Comparison of ENCODE assay signal across 18 cellular contexts in genomic region chr17:63819131-63819530, GRCh38. TPM values are rescaled to one million over a fixed set of nuclear protein-coding genes. Genes with fewer than 3 reads are reported as not detected.
DNase-seq lines count a peak whose midpoint lies in the region; ATAC-seq, FAIRE-seq and TF ChIP-seq lines count a peak whose summit lies in the region.
"Had no signal": no experiment of that assay in that cellular context is flagged by ENCODE, and none has a peak within 500 bp of the region (broad histone marks: within the 10 kb centered on the region; RNA-seq: fewer than 3 reads in every experiment).

No MANE protein-coding gene starts in this region.

- no peaks in the 10 kb centered on the region for H3K9me3 Mint-ChIP-seq in activated CD4-positive, alpha-beta T cell treated with anti-CD3 and anti-CD28 coated beads, Interleukin-2, amount 10 ng/mL, durations not matched to agents 24 days and 14 days
- no peaks in the 10 kb centered on the region for H3K9me3 Mint-ChIP-seq in activated CD4-positive, alpha-beta T cell treated with anti-CD3 and anti-CD28 coated beads, Interleukin-2, amount 10 ng/mL, durations not matched to agents 7 days and 5 days
- H3K9me3 Mint-ChIP-seq: HFFc6 had no signal

- H3K4me3 Mint-ChIP-seq in activated CD4-positive, alpha-beta T cell treated with anti-CD3 and anti-CD28 coated beads, Interleukin-2, amount 10 ng/mL, durations not matched to agents 24 days and 14 days: peak overlapping the region; percentile 59
- no peak overlapping the region for H3K4me3 Mint-ChIP-seq in activated CD4-positive, alpha-beta T cell treated with anti-CD3 and anti-CD28 coated beads, Interleukin-2, amount 10 ng/mL, durations not matched to agents 7 days and 5 days
- H3K4me3 Mint-ChIP-seq: HFFc6 had no signal

- ATAC-seq in pancreas (peak; percentile 30 to 70 (median 46)), HG03439 (IDR thresholded peaks at IDR 0.05; ENCODE audit: unreplicated experiment) (no peak), HG03097 (IDR thresholded peaks at IDR 0.05; ENCODE audit: low FRiP score, unreplicated experiment) (no peak)
- ATAC-seq: activated CD8-positive, alpha-beta memory T cell treated with anti-CD3 and anti-CD28 coated beads, Interleukin-2, amount 10 ng/mL, durations not matched to agents 7 days and 5 days; foreskin keratinocyte had no signal

- WGBS in pancreas, 2 donors: 36 to 38% methylated on average over 6 of the region's 6 CpGs

- TF ChIP-seq CTCF in HL-60 (IDR thresholded peaks at IDR 0.05; ENCODE audit: insufficient read depth, low read length) (no peak), pancreas (IDR thresholded peaks at IDR 0.05) (no peak)

- no peak for FAIRE-seq in pancreas (lab: Jason Lieb, UNC)
- FAIRE-seq: endometrium, TTC549 had no signal

- H3K9ac ChIP-seq in duodenal mucosa (ENCODE audit: low read depth in 1 of 2, low read length in 2 of 2): no peak overlapping the region

- DNase-seq in activated CD4-positive, alpha-beta T cell treated with anti-CD3 and anti-CD28 coated beads, Interleukin-2, amount 10 ng/mL, durations not matched to agents 24 days and 14 days: no peak
- no peak for DNase-seq in activated CD4-positive, alpha-beta T cell treated with anti-CD3 and anti-CD28 coated beads, Interleukin-2, amount 10 ng/mL, durations not matched to agents 7 days and 5 days
- DNase-seq in HL-60 (ENCODE audit: low read depth in 1 of 2, low spot score in 1 of 2) (no peak), pancreas (no peak), medulla oblongata (ENCODE audit: extremely low spot score) (no peak)
- DNase-seq: activated CD8-positive, alpha-beta memory T cell treated with anti-CD3 and anti-CD28 coated beads, Interleukin-2, amount 10 ng/mL, durations not matched to agents 7 days and 5 days; adrenal gland; foreskin keratinocyte; GF-D8; HFFc6; NCI-H1694; posterior cingulate gyrus; stimulated activated CD4-positive, alpha-beta T cell treated with anti-CD3 and anti-CD28 coated beads, Interleukin-15, amount 100 ng/mL, for 24 hours had no signal

- H3K27ac Mint-ChIP-seq in activated CD4-positive, alpha-beta T cell treated with anti-CD3 and anti-CD28 coated beads, Interleukin-2, amount 10 ng/mL, durations not matched to agents 24 days and 14 days: peak overlapping the region; percentile 5
- no peak overlapping the region for H3K27ac Mint-ChIP-seq in activated CD4-positive, alpha-beta T cell treated with anti-CD3 and anti-CD28 coated beads, Interleukin-2, amount 10 ng/mL, durations not matched to agents 7 days and 5 days
- H3K27ac Mint-ChIP-seq: HFFc6 had no signal

- intact Hi-C loops in activated CD4-positive, alpha-beta T cell treated with anti-CD3 and anti-CD28 coated beads, Interleukin-2, amount 10 ng/mL, durations not matched to agents 24 days and 14 days (cut with micrococcal nuclease): no loop called here
- intact Hi-C loops in pancreas (cut with DNase I): no loop called here

- H3K36me3 Mint-ChIP-seq in activated CD4-positive, alpha-beta T cell treated with anti-CD3 and anti-CD28 coated beads, Interleukin-2, amount 10 ng/mL, durations not matched to agents 24 days and 14 days (ENCODE audit: low read depth): peaks cover 85% of the 10 kb centered on the region
- peaks cover 79% of the 10 kb centered on the region for H3K36me3 Mint-ChIP-seq in activated CD4-positive, alpha-beta T cell treated with anti-CD3 and anti-CD28 coated beads, Interleukin-2, amount 10 ng/mL, durations not matched to agents 7 days and 5 days (ENCODE audit: low read depth)

- POLR2A ChIA-PET in activated CD4-positive, alpha-beta T cell treated with anti-CD3 and anti-CD28 coated beads, Interleukin-2, amount 10 ng/mL, durations not matched to agents 7 days and 5 days (lab: Charles Lee): no interaction called here

- H3K4me3 ChIP-seq in HL-60 (replicated peaks; ENCODE audit: insufficient read depth, low read length): no peak overlapping the region
- no peak overlapping the region for H3K4me3 ChIP-seq in duodenal mucosa (ENCODE audit: low read depth in 1 of 2, low read length in 2 of 2)
- H3K4me3 ChIP-seq in pancreas: no peak overlapping the region
- H3K4me3 ChIP-seq: adrenal gland had no signal

- H3K4me1 ChIP-seq in duodenal mucosa (ENCODE audit: control insufficient read depth in 1 of 2, insufficient read depth in 2 of 2, low read length in 2 of 2) (peaks cover 0 to 8% of the 10 kb centered on the region in 2 donors), pancreas (peaks cover 0 to 7% (median 0%) of the 10 kb centered on the region in 3 donors)
- H3K4me1 ChIP-seq: adrenal gland, foreskin keratinocyte had no signal

- no peaks in the 10 kb centered on the region for H3K27me3 Mint-ChIP-seq in activated CD4-positive, alpha-beta T cell treated with anti-CD3 and anti-CD28 coated beads, Interleukin-2, amount 10 ng/mL, durations not matched to agents 24 days and 14 days
- no peaks in the 10 kb centered on the region for H3K27me3 Mint-ChIP-seq in activated CD4-positive, alpha-beta T cell treated with anti-CD3 and anti-CD28 coated beads, Interleukin-2, amount 10 ng/mL, durations not matched to agents 7 days and 5 days
- H3K27me3 Mint-ChIP-seq: activated CD8-positive, alpha-beta memory T cell treated with anti-CD3 and anti-CD28 coated beads, Interleukin-2, amount 10 ng/mL, durations not matched to agents 7 days and 5 days had no signal

- H3K27me3 ChIP-seq in HL-60 (ENCODE audit: insufficient read depth, poor library complexity, severe bottlenecking): no peaks in the 10 kb centered on the region
- H3K27me3 ChIP-seq in duodenal mucosa (ENCODE audit: control insufficient read depth in 1 of 2, insufficient read depth in 2 of 2, low read length in 2 of 2): no peaks in the 10 kb centered on the region
- H3K27me3 ChIP-seq in pancreas: no peaks in the 10 kb centered on the region
- H3K27me3 ChIP-seq: adrenal gland, foreskin keratinocyte had no signal

- peaks cover 24% of the 10 kb centered on the region for H3K4me1 Mint-ChIP-seq in activated CD4-positive, alpha-beta T cell treated with anti-CD3 and anti-CD28 coated beads, Interleukin-2, amount 10 ng/mL, durations not matched to agents 24 days and 14 days
- H3K4me1 Mint-ChIP-seq in activated CD4-positive, alpha-beta T cell treated with anti-CD3 and anti-CD28 coated beads, Interleukin-2, amount 10 ng/mL, durations not matched to agents 7 days and 5 days: peaks cover 19% of the 10 kb centered on the region

- CTCF ChIA-PET in activated CD4-positive, alpha-beta T cell treated with anti-CD3 and anti-CD28 coated beads, Interleukin-2, amount 10 ng/mL, durations not matched to agents 7 days and 5 days (lab: Charles Lee): interaction anchor here (1.2 to 1.5 kb wide), 2 partner anchors 9 to 40 kb away, joined by 3 to 8 read pairs; no protein-coding TSS in a partner anchor

- H3K27ac ChIP-seq in HL-60 (replicated peaks) (peak overlapping the region; percentile 24; the same call in 1 of the 2 replicates), duodenal mucosa (ENCODE audit: low read depth, low read length) (peak overlapping the region; percentile 39), pancreas (peak overlapping the region in 2 of 4 donors; percentile 58 to 63)
- H3K27ac ChIP-seq: foreskin keratinocyte had no signal

- H3K9me3 ChIP-seq in duodenal mucosa (ENCODE audit: control insufficient read depth in 1 of 2, low read length in 2 of 2): no peaks in the 10 kb centered on the region
- no peaks in the 10 kb centered on the region for H3K9me3 ChIP-seq in pancreas
- H3K9me3 ChIP-seq: adrenal gland had no signal

- H3K36me3 ChIP-seq in duodenal mucosa (ENCODE audit: control insufficient read depth in 1 of 2, insufficient read depth in 2 of 2, low read length in 2 of 2): peaks cover 79 to 96% of the 10 kb centered on the region in 2 donors
- peaks cover 0 to 94% (median 50%) of the 10 kb centered on the region in 3 donors for H3K36me3 ChIP-seq in pancreas

RNA-seq across cellular contexts. Expression of gene PSMC5, which starts 8.1 kb away (rescaled TPM):
- total RNA-seq in activated CD4-positive, alpha-beta T cell treated with anti-CD3 and anti-CD28 coated beads, Interleukin-2, amount 10 ng/mL, durations not matched to agents 24 days and 14 days: 189 and 199 TPM in 2 replicates
- 100 to 1,000 TPM; 119 to 155 TPM for total RNA-seq in activated CD4-positive, alpha-beta T cell treated with anti-CD3 and anti-CD28 coated beads, Interleukin-2, amount 10 ng/mL, durations not matched to agents 7 days and 5 days
- 10 to 100 TPM; 36.5 to 61.1 (median 53.0) TPM for total RNA-seq in pancreas
- 100 to 1,000 TPM; 109 to 154 TPM for polyA plus RNA-seq in pancreas

RNA-seq across cellular contexts. Expression of gene FTSJ3, which starts 8.3 kb away (rescaled TPM):
- total RNA-seq in activated CD4-positive, alpha-beta T cell treated with anti-CD3 and anti-CD28 coated beads, Interleukin-2, amount 10 ng/mL, durations not matched to agents 24 days and 14 days: 99.6 and 100 TPM in 2 replicates
- total RNA-seq in activated CD4-positive, alpha-beta T cell treated with anti-CD3 and anti-CD28 coated beads, Interleukin-2, amount 10 ng/mL, durations not matched to agents 7 days and 5 days: 10 to 100 TPM; 49.2 to 55.0 TPM
- total RNA-seq in pancreas: 10 to 100 TPM in 5 of 6 donors, 1 to 10 TPM in 1; 8.6 to 23.0 (median 12.8) TPM
- 10 to 100 TPM; 20.4 to 24.0 TPM for polyA plus RNA-seq in pancreas

RNA-seq across cellular contexts. Expression of gene SMARCD2, which starts 23.4 kb away (rescaled TPM):
- 120 and 121 TPM in 2 replicates for total RNA-seq in activated CD4-positive, alpha-beta T cell treated with anti-CD3 and anti-CD28 coated beads, Interleukin-2, amount 10 ng/mL, durations not matched to agents 24 days and 14 days
- total RNA-seq in activated CD4-positive, alpha-beta T cell treated with anti-CD3 and anti-CD28 coated beads, Interleukin-2, amount 10 ng/mL, durations not matched to agents 7 days and 5 days: 100 to 1,000 TPM; 133 to 138 TPM
- total RNA-seq in pancreas: 10 to 100 TPM; 37.6 to 57.3 (median 47.2) TPM
- polyA plus RNA-seq in pancreas: 10 to 100 TPM; 38.8 to 51.2 TPM

RNA-seq across cellular contexts. Expression of gene DDX42, which starts 45.2 kb away (rescaled TPM):
- total RNA-seq in activated CD4-positive, alpha-beta T cell treated with anti-CD3 and anti-CD28 coated beads, Interleukin-2, amount 10 ng/mL, durations not matched to agents 24 days and 14 days: 145 and 146 TPM in 2 replicates
- 100 to 1,000 TPM; 122 to 153 TPM for total RNA-seq in activated CD4-positive, alpha-beta T cell treated with anti-CD3 and anti-CD28 coated beads, Interleukin-2, amount 10 ng/mL, durations not matched to agents 7 days and 5 days
- total RNA-seq in pancreas: 10 to 100 TPM; 52.6 to 90.4 (median 68.1) TPM
- polyA plus RNA-seq in pancreas: 10 to 100 TPM; 81.5 to 84.0 TPM

RNA-seq across cellular contexts. Expression of gene CCDC47, which starts 45.7 kb away (rescaled TPM):
- total RNA-seq in activated CD4-positive, alpha-beta T cell treated with anti-CD3 and anti-CD28 coated beads, Interleukin-2, amount 10 ng/mL, durations not matched to agents 24 days and 14 days: 81.8 and 82.9 TPM in 2 replicates
- 10 to 100 TPM; 59.2 to 65.4 TPM for total RNA-seq in activated CD4-positive, alpha-beta T cell treated with anti-CD3 and anti-CD28 coated beads, Interleukin-2, amount 10 ng/mL, durations not matched to agents 7 days and 5 days
- total RNA-seq in pancreas: 10 to 100 TPM; 33.2 to 60.3 (median 51.5) TPM
- 10 to 100 TPM; 10.8 to 31.4 TPM for polyA plus RNA-seq in pancreas

Comparison
In these comparisons a context has a peak if more than half of its experiments do, and no peak if none do; other contexts are left out.
1. ATAC-seq: peak in pancreas (4 of 4); none in HG03439 (single experiment) and HG03097 (single experiment).